ENCODE assay signal across 1 cellular context in the genomic region with DNA sequence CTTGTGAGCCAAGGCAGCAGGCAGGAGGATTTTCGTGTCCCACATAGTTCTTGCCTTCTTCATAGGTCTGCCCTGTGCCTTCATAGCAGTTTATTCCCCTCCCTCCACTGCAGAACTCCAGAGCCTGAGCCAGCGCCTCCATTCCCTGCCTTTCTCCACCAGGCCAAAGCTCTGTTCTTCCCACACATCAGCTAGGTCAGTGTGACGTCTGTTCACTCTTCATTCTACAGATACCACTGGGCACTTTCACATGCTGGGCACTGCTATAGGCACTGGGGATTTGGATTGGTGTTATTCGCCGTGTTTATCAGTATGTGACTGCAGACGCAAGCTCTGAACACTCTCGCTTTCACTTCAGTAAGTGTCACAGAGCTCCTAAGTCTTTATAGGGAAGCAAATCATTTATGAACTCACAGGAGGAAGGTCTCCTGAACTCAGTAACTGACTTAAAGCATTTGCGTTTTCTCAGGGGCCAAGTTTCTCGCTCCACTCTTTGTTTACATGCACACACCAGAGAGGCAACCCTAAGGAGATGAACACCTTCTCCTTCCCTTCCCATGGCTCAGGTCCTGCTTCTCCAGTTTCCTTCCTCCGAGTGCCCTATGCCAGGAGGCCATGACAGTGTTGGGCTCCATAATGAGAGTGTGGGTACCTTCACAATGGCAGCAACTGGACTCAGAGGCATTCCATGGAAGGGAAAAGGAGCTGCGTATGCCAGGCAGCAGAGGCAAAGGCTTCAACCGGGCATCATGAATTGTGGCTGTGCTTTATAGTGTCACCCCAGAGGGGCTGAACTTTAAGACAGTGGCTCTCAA.
TF ChIP-seq lines count a peak whose summit lies in the region.

No MANE protein-coding gene starts in this region.

TF ChIP-seq in H1, 55 proteins besides CTCF, POLR2A, EP300 and RAD21:
- TF ChIP-seq RXRA (IDR thresholded peaks at IDR 0.05; ENCODE audit: insufficient read depth, low read depth, low read length) (no peak), SAP30 (IDR thresholded peaks at IDR 0.05; ENCODE audit: insufficient read depth, insufficient replicate concordance, low read length) (no peak), KDM4A (IDR thresholded peaks at IDR 0.05; ENCODE audit: low read depth, low read length, severe bottlenecking) (no peak), TAF7 (optimal IDR thresholded peaks at IDR 0.05; ENCODE audit: borderline replicate concordance, low read depth, low read length) (no peak), ZNF274 (IDR thresholded peaks at IDR 0.05; ENCODE audit: borderline replicate concordance, extremely low read depth, low read length) (no peak)
- TF ChIP-seq, protein P1, sequence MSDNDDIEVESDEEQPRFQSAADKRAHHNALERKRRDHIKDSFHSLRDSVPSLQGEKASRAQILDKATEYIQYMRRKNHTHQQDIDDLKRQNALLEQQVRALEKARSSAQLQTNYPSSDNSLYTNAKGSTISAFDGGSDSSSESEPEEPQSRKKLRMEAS (IDR thresholded peaks at IDR 0.05), result no peak
- TF ChIP-seq, protein P2, sequence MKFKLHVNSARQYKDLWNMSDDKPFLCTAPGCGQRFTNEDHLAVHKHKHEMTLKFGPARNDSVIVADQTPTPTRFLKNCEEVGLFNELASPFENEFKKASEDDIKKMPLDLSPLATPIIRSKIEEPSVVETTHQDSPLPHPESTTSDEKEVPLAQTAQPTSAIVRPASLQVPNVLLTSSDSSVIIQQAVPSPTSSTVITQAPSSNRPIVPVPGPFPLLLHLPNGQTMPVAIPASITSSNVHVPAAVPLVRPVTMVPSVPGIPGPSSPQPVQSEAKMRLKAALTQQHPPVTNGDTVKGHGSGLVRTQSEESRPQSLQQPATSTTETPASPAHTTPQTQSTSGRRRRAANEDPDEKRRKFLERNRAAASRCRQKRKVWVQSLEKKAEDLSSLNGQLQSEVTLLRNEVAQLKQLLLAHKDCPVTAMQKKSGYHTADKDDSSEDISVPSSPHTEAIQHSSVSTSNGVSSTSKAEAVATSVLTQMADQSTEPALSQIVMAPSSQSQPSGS (IDR thresholded peaks at IDR 0.05; ENCODE audit: low read length), result no peak
- TF ChIP-seq, protein P3, sequence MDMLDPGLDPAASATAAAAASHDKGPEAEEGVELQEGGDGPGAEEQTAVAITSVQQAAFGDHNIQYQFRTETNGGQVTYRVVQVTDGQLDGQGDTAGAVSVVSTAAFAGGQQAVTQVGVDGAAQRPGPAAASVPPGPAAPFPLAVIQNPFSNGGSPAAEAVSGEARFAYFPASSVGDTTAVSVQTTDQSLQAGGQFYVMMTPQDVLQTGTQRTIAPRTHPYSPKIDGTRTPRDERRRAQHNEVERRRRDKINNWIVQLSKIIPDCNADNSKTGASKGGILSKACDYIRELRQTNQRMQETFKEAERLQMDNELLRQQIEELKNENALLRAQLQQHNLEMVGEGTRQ (IDR thresholded peaks at IDR 0.05; ENCODE audit: low read length), result no peak
